Comparison of ENCODE assay signal across 1 cellular context in genomic region chr1:94273111-94273510, GRCh38.
TF ChIP-seq lines count a peak whose summit lies in the region.

No MANE protein-coding gene starts in this region.

TF ChIP-seq in endothelial cell of umbilical vein, 7 proteins besides CTCF, POLR2A, EP300 and RAD21 (continued from another document):
- TF ChIP-seq GATA2 (IDR thresholded peaks at IDR 0.05; ENCODE audit: insufficient read depth, insufficient read length, low read depth, low read length) = no peak
- TF ChIP-seq JUN (IDR thresholded peaks at IDR 0.05; ENCODE audit: borderline replicate concordance, insufficient read depth, insufficient read length, low read depth) = no peak
- no peak for TF ChIP-seq EZH2 (IDR thresholded peaks at IDR 0.05; ENCODE audit: borderline replicate concordance, low read depth, low read length, severe bottlenecking)
